ENCODE assay signal across 20 cellular contexts in the genomic region with DNA sequence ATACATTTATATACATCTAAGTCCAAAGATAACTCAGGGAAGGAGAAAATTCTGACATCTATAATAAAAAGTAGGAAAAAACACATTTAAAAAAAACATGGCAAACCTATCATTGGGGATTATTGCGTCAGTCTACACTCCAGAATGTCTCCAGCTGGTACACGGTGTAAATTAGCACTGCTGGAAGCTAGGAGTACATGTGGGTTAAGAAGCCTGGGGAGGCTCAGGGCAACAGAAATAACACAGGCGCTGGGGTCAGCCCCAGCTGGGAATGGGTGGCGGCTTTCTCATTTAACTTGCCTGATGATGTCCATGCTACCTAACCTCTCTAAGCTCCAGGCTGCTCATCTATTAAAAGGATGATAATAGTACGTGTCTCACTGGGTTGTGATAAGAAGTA.
"Had no signal": no experiment of that assay in that cellular context is flagged by ENCODE, and none has a peak within 500 bp of the region (broad histone marks: within the 10 kb centered on the region; RNA-seq: fewer than 3 reads in every experiment).

No MANE protein-coding gene starts in this region.

- H3K9me3 ChIP-seq: transverse colon had no signal

- H3K27ac Mint-ChIP-seq: activated CD8-positive, alpha-beta T cell treated with anti-CD3 and anti-CD28 coated beads for 36 hours; activated naive CD8-positive, alpha-beta T cell treated with anti-CD3 and anti-CD28 coated beads for 36 hours; activated T-cell treated with anti-CD3 and anti-CD28 coated beads, Interleukin-2, amount 50 U/mL, for 72 hours; naive B cell had no signal

- DNase-seq: activated CD4-positive, alpha-beta T cell treated with anti-CD3 and anti-CD28 coated beads for 4 hours; activated CD8-positive, alpha-beta memory T cell treated with anti-CD3 and anti-CD28 coated beads, Interleukin-2, amount 50 U/mL, for 48 hours; activated CD8-positive, alpha-beta T cell treated with anti-CD3 and anti-CD28 coated beads for 36 hours; activated gamma-delta T cell; activated naive CD8-positive, alpha-beta T cell treated with anti-CD3 and anti-CD28 coated beads for 36 hours; activated T-cell treated with anti-CD3 and anti-CD28 coated beads, Interleukin-2, amount 50 U/mL, for 72 hours; central memory CD4-positive, alpha-beta T cell; cortex of kidney; effector CD8-positive, alpha-beta T cell; foreskin keratinocyte; glutamatergic neuron; naive B cell; stimulated activated CD4-positive, alpha-beta T cell treated with anti-CD3 and anti-CD28 coated beads, Interleukin-15, amount 100 ng/mL, for 24 hours; stimulated activated CD4-positive, alpha-beta T cell treated with anti-CD3 and anti-CD28 coated beads, Interleukin-4, amount 100 ng/mL, for 1 hour; stimulated activated naive CD4-positive, alpha-beta T cell treated with Interleukin-2 at 50 U/mL for 16 hours; transverse colon had no signal

- H3K4me3 ChIP-seq: lung, transverse colon had no signal

- H3K9me3 Mint-ChIP-seq: activated CD8-positive, alpha-beta T cell treated with anti-CD3 and anti-CD28 coated beads for 36 hours; activated naive CD8-positive, alpha-beta T cell treated with anti-CD3 and anti-CD28 coated beads for 36 hours; activated T-cell treated with anti-CD3 and anti-CD28 coated beads, Interleukin-2, amount 50 U/mL, for 72 hours; naive B cell had no signal

- ATAC-seq: activated CD8-positive, alpha-beta T cell treated with anti-CD3 and anti-CD28 coated beads for 36 hours; activated T-cell treated with anti-CD3 and anti-CD28 coated beads, Interleukin-2, amount 50 U/mL, for 72 hours; foreskin keratinocyte; WTC11 had no signal

- H3K27me3 Mint-ChIP-seq: activated naive CD8-positive, alpha-beta T cell treated with anti-CD3 and anti-CD28 coated beads for 36 hours had no signal

- H3K9ac ChIP-seq: parathyroid adenoma had no signal

- H3K27ac ChIP-seq: foreskin keratinocyte had no signal

- H3K4me3 Mint-ChIP-seq: activated CD8-positive, alpha-beta T cell treated with anti-CD3 and anti-CD28 coated beads for 36 hours; activated naive CD8-positive, alpha-beta T cell treated with anti-CD3 and anti-CD28 coated beads for 36 hours; activated T-cell treated with anti-CD3 and anti-CD28 coated beads, Interleukin-2, amount 50 U/mL, for 72 hours; brain; naive B cell; WTC11 had no signal

- H3K36me3 Mint-ChIP-seq: activated naive CD8-positive, alpha-beta T cell treated with anti-CD3 and anti-CD28 coated beads for 36 hours; brain; naive B cell; WTC11 had no signal

- H3K36me3 ChIP-seq: transverse colon had no signal

- H3K27me3 ChIP-seq: foreskin keratinocyte, transverse colon had no signal
